In genomic region chr13:46759861-46760260, GRCh38 we compare ENCODE assay signal across 2 cellular contexts.
TF ChIP-seq lines count a peak whose summit lies in the region.

No MANE protein-coding gene starts in this region.

TF ChIP-seq in HepG2, 621 proteins besides CTCF, POLR2A, EP300 and RAD21 (continued from another document):
- no peak for TF ChIP-seq ZBTB49 (CRISPR knock-in tag; IDR thresholded peaks at IDR 0.05; ENCODE audit: borderline replicate concordance)

TF ChIP-seq in WTC11, 78 proteins besides CTCF, POLR2A, EP300 and RAD21 (continued from another document):
- TF ChIP-seq PRDM15 (CRISPR knock-in tag; IDR thresholded peaks at IDR 0.05): no peak
- TF ChIP-seq AFF4 (CRISPR knock-in tag; IDR thresholded peaks at IDR 0.05; ENCODE audit: borderline replicate concordance): no peak
- no peak for TF ChIP-seq IRF1 (CRISPR knock-in tag; IDR thresholded peaks at IDR 0.05)
- no peak for TF ChIP-seq ZNF317 (CRISPR knock-in tag; IDR thresholded peaks at IDR 0.05; ENCODE audit: borderline replicate concordance, low read depth)
- no peak for TF ChIP-seq SP1 (CRISPR knock-in tag; conservative IDR thresholded peaks at IDR 0.05)
